ENCODE assay signal across 21 cellular contexts in genomic region chr15:38283010-38283409, GRCh38.
"Had no signal": no experiment of that assay in that cellular context is flagged by ENCODE, and none has a peak within 500 bp of the region (broad histone marks: within the 10 kb centered on the region; RNA-seq: fewer than 3 reads in every experiment).

No MANE protein-coding gene starts in this region.

- ATAC-seq: activated CD8-positive, alpha-beta T cell treated with anti-CD3 and anti-CD28 coated beads for 36 hours; activated T-cell treated with anti-CD3 and anti-CD28 coated beads, Interleukin-2, amount 50 U/mL, for 72 hours had no signal

- H3K27ac Mint-ChIP-seq: activated CD8-positive, alpha-beta T cell treated with anti-CD3 and anti-CD28 coated beads for 36 hours; activated naive CD8-positive, alpha-beta T cell treated with anti-CD3 and anti-CD28 coated beads, Interleukin-2, amount 10 ng/mL, durations not matched to agents 7 days and 5 days; activated T-cell treated with anti-CD3 and anti-CD28 coated beads, Interleukin-2, amount 50 U/mL, for 72 hours; T-helper 1 cell treated with Interleukin-12 subunit alpha and Interleukin-12 subunit beta and Interleukin-4 antibody, amounts not matched to agents 30 μg/mL and 1 μg/mL, for 36 hours had no signal

- H3K9me3 Mint-ChIP-seq: activated CD8-positive, alpha-beta T cell treated with anti-CD3 and anti-CD28 coated beads for 36 hours; activated naive CD8-positive, alpha-beta T cell treated with anti-CD3 and anti-CD28 coated beads, Interleukin-2, amount 10 ng/mL, durations not matched to agents 7 days and 5 days; activated T-cell treated with anti-CD3 and anti-CD28 coated beads, Interleukin-2, amount 50 U/mL, for 72 hours; T-helper 1 cell treated with Interleukin-12 subunit alpha and Interleukin-12 subunit beta and Interleukin-4 antibody, amounts not matched to agents 30 μg/mL and 1 μg/mL, for 36 hours had no signal

- H3K4me1 Mint-ChIP-seq: activated naive CD8-positive, alpha-beta T cell treated with anti-CD3 and anti-CD28 coated beads, Interleukin-2, amount 10 ng/mL, durations not matched to agents 7 days and 5 days had no signal

- H3K36me3 Mint-ChIP-seq: activated naive CD8-positive, alpha-beta T cell treated with anti-CD3 and anti-CD28 coated beads, Interleukin-2, amount 10 ng/mL, durations not matched to agents 7 days and 5 days had no signal

- H3K27ac ChIP-seq: WERI-Rb-1 had no signal

- DNase-seq: activated CD4-positive, alpha-beta T cell treated with anti-CD3 and anti-CD28 coated beads for 4 hours; activated CD8-positive, alpha-beta memory T cell treated with anti-CD3 and anti-CD28 coated beads, Interleukin-2, amount 50 U/mL, for 4 hours; activated CD8-positive, alpha-beta T cell treated with anti-CD3 and anti-CD28 coated beads for 36 hours; activated naive CD4-positive, alpha-beta T cell treated with anti-CD3 and anti-CD28 coated beads, Interleukin-2, amount 50 U/mL, for 16 hours; activated naive CD8-positive, alpha-beta T cell treated with anti-CD3 and anti-CD28 coated beads, Interleukin-2, amount 10 ng/mL, durations not matched to agents 7 days and 5 days; activated T-cell treated with anti-CD3 and anti-CD28 coated beads, Interleukin-2, amount 50 U/mL, for 72 hours; aorta; central memory CD4-positive, alpha-beta T cell; Kasumi-1; NCI-H1092 treated with DMSO at 0.1 percent for 48 hours; NCI-H1417 treated with DMSO at 0.1 percent for 48 hours; NCI-H1694; NCI-H2029; NCI-H2107; NCI-H2171 treated with DMSO at 0.1 percent for 48 hours; NCI-H226; NCI-H510A; NCI-H526 treated with DMSO at 0.1 percent for 48 hours; SHP77 treated with DMSO at 0.1 percent for 48 hours; WERI-Rb-1 had no signal

- H3K4me3 Mint-ChIP-seq: activated CD8-positive, alpha-beta T cell treated with anti-CD3 and anti-CD28 coated beads for 36 hours; activated naive CD8-positive, alpha-beta T cell treated with anti-CD3 and anti-CD28 coated beads, Interleukin-2, amount 10 ng/mL, durations not matched to agents 7 days and 5 days; activated T-cell treated with anti-CD3 and anti-CD28 coated beads, Interleukin-2, amount 50 U/mL, for 72 hours; T-helper 1 cell treated with Interleukin-12 subunit alpha and Interleukin-12 subunit beta and Interleukin-4 antibody, amounts not matched to agents 30 μg/mL and 1 μg/mL, for 36 hours had no signal

- H3K36me3 ChIP-seq: WERI-Rb-1 had no signal
